Comparison of ENCODE assay signal across 33 cellular contexts in genomic region chr11:64568584-64569140, GRCh38. TPM values are rescaled to one million over a fixed set of nuclear protein-coding genes. Genes with fewer than 3 reads are reported as not detected.
"Had no signal": no experiment of that assay in that cellular context is flagged by ENCODE, and none has a peak within 500 bp of the region (broad histone marks: within the 10 kb centered on the region; RNA-seq: fewer than 3 reads in every experiment).

No MANE protein-coding gene starts in this region.

- H3K27ac ChIP-seq: colonic mucosa, gastrocnemius medialis, pancreas, psoas muscle, sigmoid colon, stomach, tibial artery had no signal

- H3K4me1 ChIP-seq: colonic mucosa, gastrocnemius medialis, psoas muscle, sigmoid colon, tibial artery had no signal

- H3K4me2 ChIP-seq: smooth muscle cell had no signal

- H3K9me3 Mint-ChIP-seq: activated CD8-positive, alpha-beta T cell treated with anti-CD3 and anti-CD28 coated beads for 36 hours; activated T-helper 2 cell treated with anti-CD3 and anti-CD28 coated beads, Interferon-gamma antibody, Interleukin-2, Interleukin-4, amounts not matched to agents 10 μg/mL and 5 μg/mL and 100 μg/mL, durations not matched to agents 14 hours and 24 hours and 36 hours; mesothelial cell of epicardium; naive B cell; nephron progenitor cell; stimulated activated naive B cell treated with anti-CD40 and anti-IgM and Interleukin-4, amounts not matched to agents 10 μg/mL and 1 μg/mL and 100 μg/mL, for 72 hours; WTC11 had no signal

- H3K9me3 ChIP-seq: colonic mucosa, gastrocnemius medialis, pancreas, psoas muscle, sigmoid colon, stomach, tibial artery had no signal

- H3K27me3 ChIP-seq: colonic mucosa, gastrocnemius medialis, pancreas, sigmoid colon had no signal

- H3K4me1 Mint-ChIP-seq: naive B cell had no signal

- H3K36me3 Mint-ChIP-seq: activated naive CD8-positive, alpha-beta T cell; mesothelial cell of epicardium; naive B cell; stimulated activated naive B cell treated with anti-CD40 and anti-IgM and Interleukin-4, amounts not matched to agents 10 μg/mL and 1 μg/mL and 100 μg/mL, for 72 hours; WTC11 had no signal

- H3K4me3 Mint-ChIP-seq: activated CD8-positive, alpha-beta T cell treated with anti-CD3 and anti-CD28 coated beads for 36 hours; activated naive CD8-positive, alpha-beta T cell; mesothelial cell of epicardium; naive B cell; nephron progenitor cell; stimulated activated naive B cell treated with anti-CD40 and anti-IgM and Interleukin-4, amounts not matched to agents 10 μg/mL and 1 μg/mL and 100 μg/mL, for 72 hours; WTC11 had no signal

- ATAC-seq: activated CD8-positive, alpha-beta T cell treated with anti-CD3 and anti-CD28 coated beads for 36 hours; gastrocnemius medialis; left cardiac atrium; left ventricle myocardium superior; pancreas; psoas muscle; stimulated activated naive B cell treated with anti-CD40 and anti-IgM and Interleukin-4, amounts not matched to agents 10 μg/mL and 1 μg/mL and 100 μg/mL, for 72 hours had no signal

- H3K27me3 Mint-ChIP-seq: activated naive CD8-positive, alpha-beta T cell had no signal

- H3K27ac Mint-ChIP-seq: activated CD8-positive, alpha-beta T cell treated with anti-CD3 and anti-CD28 coated beads for 36 hours; activated naive CD8-positive, alpha-beta T cell; activated T-helper 2 cell treated with anti-CD3 and anti-CD28 coated beads, Interferon-gamma antibody, Interleukin-2, Interleukin-4, amounts not matched to agents 10 μg/mL and 5 μg/mL and 100 μg/mL, durations not matched to agents 14 hours and 24 hours and 36 hours; mesothelial cell of epicardium; naive B cell; nephron progenitor cell; stimulated activated naive B cell treated with anti-CD40 and anti-IgM and Interleukin-4, amounts not matched to agents 10 μg/mL and 1 μg/mL and 100 μg/mL, for 72 hours; WTC11 had no signal

- DNase-seq: activated CD4-positive, alpha-beta T cell treated with anti-CD3 and anti-CD28 coated beads, Interleukin-2, amount 50 U/mL, for 1 hour; activated CD8-positive, alpha-beta T cell treated with anti-CD3 and anti-CD28 coated beads for 36 hours; activated naive CD4-positive, alpha-beta T cell treated with Interleukin-2 at 50 U/mL for 16 hours; activated T-cell treated with anti-CD3 and anti-CD28 coated beads, Interleukin-2, amount 50 U/mL, for 48 hours; anterior cingulate cortex; colonic mucosa; effector CD8-positive, alpha-beta T cell; erythroblast; gastrocnemius medialis; glutamatergic neuron; left cardiac atrium; naive B cell; nephron progenitor cell; nucleus accumbens; psoas muscle; stimulated activated CD4-positive, alpha-beta T cell treated with anti-CD3 and anti-CD28 coated beads, Interleukin-1b, Interleukin-23, amount 100 ng/mL, for 48 hours; stimulated activated CD4-positive, alpha-beta T cell treated with anti-CD3 and anti-CD28 coated beads, Interleukin-4, amount 100 ng/mL, for 4 hours; stimulated activated CD8-positive, alpha-beta memory T cell treated with anti-CD3 and anti-CD28 coated beads, Interleukin-4, amount 100 ng/mL, for 48 hours; stimulated activated naive B cell treated with anti-CD40 and anti-IgM and Interleukin-4, amounts not matched to agents 10 μg/mL and 1 μg/mL and 100 μg/mL, for 72 hours; stomach; T-helper 2 cell had no signal

- H3K4me3 ChIP-seq: colonic mucosa, gastrocnemius medialis, pancreas, psoas muscle, sigmoid colon, smooth muscle cell, stomach, tibial artery had no signal

- H3K36me3 ChIP-seq: colonic mucosa, gastrocnemius medialis, pancreas, sigmoid colon, stomach, tibial artery had no signal

RNA-seq across cellular contexts. Expression of gene SLC22A11, which starts 12.9 kb away (rescaled TPM):
- total RNA-seq: activated CD8-positive, alpha-beta T cell treated with anti-CD3 and anti-CD28 coated beads for 36 hours; activated T-helper 2 cell treated with anti-CD3 and anti-CD28 coated beads, Interferon-gamma antibody, Interleukin-2, Interleukin-4, amounts not matched to agents 10 μg/mL and 5 μg/mL and 100 μg/mL, durations not matched to agents 14 hours and 24 hours and 36 hours; bronchial epithelial cell; colonic mucosa; dermis microvascular lymphatic vessel endothelial cell; gastrocnemius medialis; left cardiac atrium; left ventricle myocardium superior; psoas muscle; sigmoid colon; smooth muscle cell; stomach; WTC11 had no signal
- polyA plus RNA-seq: psoas muscle, smooth muscle cell, stomach had no signal

RNA-seq across cellular contexts. Expression of gene SLC22A12, which starts 22.4 kb away (rescaled TPM):
- total RNA-seq: activated CD8-positive, alpha-beta T cell treated with anti-CD3 and anti-CD28 coated beads for 36 hours; activated T-helper 2 cell treated with anti-CD3 and anti-CD28 coated beads, Interferon-gamma antibody, Interleukin-2, Interleukin-4, amounts not matched to agents 10 μg/mL and 5 μg/mL and 100 μg/mL, durations not matched to agents 14 hours and 24 hours and 36 hours; bronchial epithelial cell; colonic mucosa; dermis microvascular lymphatic vessel endothelial cell; gastrocnemius medialis; left cardiac atrium; left ventricle myocardium superior; mesothelial cell of epicardium; pancreas; psoas muscle; sigmoid colon; smooth muscle cell; stomach; ureter; WTC11 had no signal
- polyA plus RNA-seq: pancreas, psoas muscle, sigmoid colon, smooth muscle cell, stomach had no signal
